ENCODE assay signal across 2 cellular contexts in the genomic region with DNA sequence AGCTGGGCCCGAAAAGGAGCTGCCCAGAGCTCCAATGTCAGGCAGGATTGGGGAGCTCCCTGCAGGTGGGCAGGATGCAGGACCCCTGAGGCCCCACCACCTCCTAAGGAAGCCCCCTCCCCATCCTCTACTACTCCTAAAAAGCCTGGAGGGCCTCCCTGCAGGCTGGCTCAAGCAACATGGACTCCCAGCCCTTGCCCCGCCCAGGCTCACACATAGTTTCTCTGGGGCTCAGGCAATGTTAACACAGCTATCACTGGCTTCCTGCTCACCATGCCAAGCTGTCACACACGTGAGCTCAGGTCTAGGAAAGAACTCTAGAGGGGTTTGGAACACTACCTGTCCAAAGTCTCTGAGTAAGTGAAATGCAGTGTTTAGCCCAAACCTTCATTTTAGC.
TF ChIP-seq lines count a peak whose summit lies in the region.

No MANE protein-coding gene starts in this region.

TF ChIP-seq in HCT116, 20 proteins besides CTCF, POLR2A, EP300 and RAD21:
- TF ChIP-seq SIN3A (IDR thresholded peaks at IDR 0.05; ENCODE audit: low read depth) (no peak), ZNF274 (IDR thresholded peaks at IDR 0.05; ENCODE audit: low read depth, low read length) (no peak), POLR2AphosphoS5 (IDR thresholded peaks at IDR 0.05; ENCODE audit: low read depth, low read length) (no peak), MAX (IDR thresholded peaks at IDR 0.05) (no peak), CEBPB (IDR thresholded peaks at IDR 0.05; ENCODE audit: low read depth) (no peak), SP1 (IDR thresholded peaks at IDR 0.05; ENCODE audit: low read depth) (no peak), TCF7L2 (IDR thresholded peaks at IDR 0.05; ENCODE audit: borderline replicate concordance, extremely low read depth, insufficient read depth, insufficient read length) (no peak), SRF (IDR thresholded peaks at IDR 0.05; ENCODE audit: low read depth) (no peak), EZH2phosphoT487 (IDR thresholded peaks at IDR 0.05; ENCODE audit: borderline replicate concordance) (no peak), YY1 (IDR thresholded peaks at IDR 0.05; ENCODE audit: extremely low read depth, insufficient replicate concordance, low read depth, low read length) (no peak), FOSL1 (IDR thresholded peaks at IDR 0.05; ENCODE audit: low read depth) (no peak), EGR1 (IDR thresholded peaks at IDR 0.05; ENCODE audit: low read depth) (no peak), ELF1 (IDR thresholded peaks at IDR 0.05; ENCODE audit: borderline replicate concordance, low read depth) (no peak), CBX3 (IDR thresholded peaks at IDR 0.05; ENCODE audit: low read depth) (no peak), ZFX (IDR thresholded peaks at IDR 0.05) (no peak), JUND (IDR thresholded peaks at IDR 0.05) (no peak), EZH2 (IDR thresholded peaks at IDR 0.05) (no peak)
- TF ChIP-seq, protein P1, sequence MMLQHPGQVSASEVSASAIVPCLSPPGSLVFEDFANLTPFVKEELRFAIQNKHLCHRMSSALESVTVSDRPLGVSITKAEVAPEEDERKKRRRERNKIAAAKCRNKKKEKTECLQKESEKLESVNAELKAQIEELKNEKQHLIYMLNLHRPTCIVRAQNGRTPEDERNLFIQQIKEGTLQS (IDR thresholded peaks at IDR 0.05): no peak
- TF ChIP-seq, protein P2, sequence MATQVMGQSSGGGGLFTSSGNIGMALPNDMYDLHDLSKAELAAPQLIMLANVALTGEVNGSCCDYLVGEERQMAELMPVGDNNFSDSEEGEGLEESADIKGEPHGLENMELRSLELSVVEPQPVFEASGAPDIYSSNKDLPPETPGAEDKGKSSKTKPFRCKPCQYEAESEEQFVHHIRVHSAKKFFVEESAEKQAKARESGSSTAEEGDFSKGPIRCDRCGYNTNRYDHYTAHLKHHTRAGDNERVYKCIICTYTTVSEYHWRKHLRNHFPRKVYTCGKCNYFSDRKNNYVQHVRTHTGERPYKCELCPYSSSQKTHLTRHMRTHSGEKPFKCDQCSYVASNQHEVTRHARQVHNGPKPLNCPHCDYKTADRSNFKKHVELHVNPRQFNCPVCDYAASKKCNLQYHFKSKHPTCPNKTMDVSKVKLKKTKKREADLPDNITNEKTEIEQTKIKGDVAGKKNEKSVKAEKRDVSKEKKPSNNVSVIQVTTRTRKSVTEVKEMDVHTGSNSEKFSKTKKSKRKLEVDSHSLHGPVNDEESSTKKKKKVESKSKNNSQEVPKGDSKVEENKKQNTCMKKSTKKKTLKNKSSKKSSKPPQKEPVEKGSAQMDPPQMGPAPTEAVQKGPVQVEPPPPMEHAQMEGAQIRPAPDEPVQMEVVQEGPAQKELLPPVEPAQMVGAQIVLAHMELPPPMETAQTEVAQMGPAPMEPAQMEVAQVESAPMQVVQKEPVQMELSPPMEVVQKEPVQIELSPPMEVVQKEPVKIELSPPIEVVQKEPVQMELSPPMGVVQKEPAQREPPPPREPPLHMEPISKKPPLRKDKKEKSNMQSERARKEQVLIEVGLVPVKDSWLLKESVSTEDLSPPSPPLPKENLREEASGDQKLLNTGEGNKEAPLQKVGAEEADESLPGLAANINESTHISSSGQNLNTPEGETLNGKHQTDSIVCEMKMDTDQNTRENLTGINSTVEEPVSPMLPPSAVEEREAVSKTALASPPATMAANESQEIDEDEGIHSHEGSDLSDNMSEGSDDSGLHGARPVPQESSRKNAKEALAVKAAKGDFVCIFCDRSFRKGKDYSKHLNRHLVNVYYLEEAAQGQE (IDR thresholded peaks at IDR 0.05; ENCODE audit: low read depth): no peak
- TF ChIP-seq, protein P3, sequence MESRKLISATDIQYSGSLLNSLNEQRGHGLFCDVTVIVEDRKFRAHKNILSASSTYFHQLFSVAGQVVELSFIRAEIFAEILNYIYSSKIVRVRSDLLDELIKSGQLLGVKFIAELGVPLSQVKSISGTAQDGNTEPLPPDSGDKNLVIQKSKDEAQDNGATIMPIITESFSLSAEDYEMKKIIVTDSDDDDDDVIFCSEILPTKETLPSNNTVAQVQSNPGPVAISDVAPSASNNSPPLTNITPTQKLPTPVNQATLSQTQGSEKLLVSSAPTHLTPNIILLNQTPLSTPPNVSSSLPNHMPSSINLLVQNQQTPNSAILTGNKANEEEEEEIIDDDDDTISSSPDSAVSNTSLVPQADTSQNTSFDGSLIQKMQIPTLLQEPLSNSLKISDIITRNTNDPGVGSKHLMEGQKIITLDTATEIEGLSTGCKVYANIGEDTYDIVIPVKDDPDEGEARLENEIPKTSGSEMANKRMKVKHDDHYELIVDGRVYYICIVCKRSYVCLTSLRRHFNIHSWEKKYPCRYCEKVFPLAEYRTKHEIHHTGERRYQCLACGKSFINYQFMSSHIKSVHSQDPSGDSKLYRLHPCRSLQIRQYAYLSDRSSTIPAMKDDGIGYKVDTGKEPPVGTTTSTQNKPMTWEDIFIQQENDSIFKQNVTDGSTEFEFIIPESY (IDR thresholded peaks at IDR 0.05; ENCODE audit: extremely low read depth, insufficient replicate concordance, low read length): no peak

TF ChIP-seq in liver, 16 proteins besides CTCF, POLR2A, EP300 and RAD21:
- no peak for TF ChIP-seq TAF1 (conservative IDR thresholded peaks at IDR 0.05)
- TF ChIP-seq, protein P3 (IDR thresholded peaks at IDR 0.05): no peak
- no peak for TF ChIP-seq FOXA2 (IDR thresholded peaks at IDR 0.05)
- no peak for TF ChIP-seq EGR1 (IDR thresholded peaks at IDR 0.05; ENCODE audit: low read depth in 2 of 2)
- peak in 1 of 2 donors; percentile 51 for TF ChIP-seq RXRA (IDR thresholded peaks at IDR 0.05)
- TF ChIP-seq FOXA1 (IDR thresholded peaks at IDR 0.05): no peak
- TF ChIP-seq MAX (IDR thresholded peaks at IDR 0.05): peak; percentile 39
- TF ChIP-seq YY1 (IDR thresholded peaks at IDR 0.05): peak; percentile 76
- no peak for TF ChIP-seq HNF4G (IDR thresholded peaks at IDR 0.05)
- TF ChIP-seq, protein P2 (IDR thresholded peaks at IDR 0.05): no peak
- TF ChIP-seq, protein P1 (IDR thresholded peaks at IDR 0.05): no peak
- peak; percentile 66 for TF ChIP-seq SP1 (IDR thresholded peaks at IDR 0.05)
- peak; percentile 71 to 76 for TF ChIP-seq HNF4A (conservative IDR thresholded peaks at IDR 0.05)
- TF ChIP-seq JUND (IDR thresholded peaks at IDR 0.05): no peak
- no peak for TF ChIP-seq NR2F2 (IDR thresholded peaks at IDR 0.05)
- peak in 1 of 2 donors; percentile 31 for TF ChIP-seq GABPA (IDR thresholded peaks at IDR 0.05 in 1 of 2, conservative IDR thresholded peaks at IDR 0.05 in 1 of 2)
